16 cellular contexts compared by ENCODE assay signal in genomic region chr2:83365476-83365875, GRCh38.
"Had no signal": no experiment of that assay in that cellular context is flagged by ENCODE, and none has a peak within 500 bp of the region (broad histone marks: within the 10 kb centered on the region; RNA-seq: fewer than 3 reads in every experiment).

No MANE protein-coding gene starts in this region.

- H3K4me3 ChIP-seq: colonic mucosa, esophagus squamous epithelium, heart right ventricle, right atrium auricular region, sigmoid colon, smooth muscle cell, suprapubic skin, thyroid gland had no signal

- H3K9me3 ChIP-seq: colonic mucosa, esophagus squamous epithelium, heart right ventricle, neutrophil, right atrium auricular region, sigmoid colon, suprapubic skin, thyroid gland had no signal

- H3K27me3 ChIP-seq: colonic mucosa, esophagus squamous epithelium, heart right ventricle, neutrophil, right atrium auricular region, sigmoid colon, suprapubic skin, thyroid gland had no signal

- H3K36me3 ChIP-seq: colonic mucosa, esophagus squamous epithelium, heart right ventricle, neutrophil, right atrium auricular region, sigmoid colon, suprapubic skin, thyroid gland had no signal

- H3K4me2 ChIP-seq: smooth muscle cell had no signal

- H3K27ac ChIP-seq: colonic mucosa, esophagus squamous epithelium, heart right ventricle, neutrophil, right atrium auricular region, sigmoid colon, suprapubic skin, thyroid gland had no signal

- H3K4me1 ChIP-seq: colonic mucosa, esophagus squamous epithelium, heart right ventricle, right atrium auricular region, sigmoid colon, suprapubic skin, thyroid gland had no signal

- DNase-seq: colonic mucosa; dermis blood vessel endothelial cell; esophagus squamous epithelium; heart right ventricle; hypothalamus; mammary epithelial cell; naive thymus-derived CD8-positive, alpha-beta T cell; sigmoid colon; stimulated activated CD4-positive, alpha-beta T cell treated with anti-CD3 and anti-CD28 coated beads, Interleukin-2, amount 100 ng/mL, for 48 hours; stimulated activated naive CD8-positive, alpha-beta T cell treated with anti-CD3 and anti-CD28 coated beads, Interleukin-15, Interleukin-2, amounts not matched to agents 100 U/mL and 50 U/mL, for 24 hours; thyroid gland had no signal

- ATAC-seq: heart right ventricle; left lobe of liver; naive thymus-derived CD8-positive, alpha-beta T cell; stimulated activated naive CD8-positive, alpha-beta T cell treated with anti-CD3 and anti-CD28 coated beads, Interleukin-15, Interleukin-2, amounts not matched to agents 100 U/mL and 50 U/mL, for 24 hours had no signal
